10 cellular contexts compared by ENCODE assay signal in the genomic region with DNA sequence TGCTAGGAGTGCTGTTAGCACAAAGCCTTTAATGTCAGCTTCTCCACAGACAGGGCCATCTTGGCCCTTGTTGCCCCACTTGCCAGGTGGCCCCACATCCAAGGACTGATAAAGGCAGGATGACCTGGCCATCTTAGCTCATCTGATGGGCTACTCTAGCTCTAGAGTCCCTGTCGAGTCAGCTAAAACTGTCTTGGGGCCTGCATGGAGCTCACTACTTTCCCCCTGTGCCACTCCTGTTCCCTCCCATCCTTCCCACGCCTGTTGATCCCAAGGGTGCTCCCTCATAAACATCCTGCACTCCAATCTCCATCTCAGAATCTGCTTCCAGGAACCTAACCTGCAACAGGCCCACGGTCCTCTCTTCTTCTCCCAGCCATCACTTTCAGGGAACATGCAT. TPM values are rescaled to one million over a fixed set of nuclear protein-coding genes. Genes with fewer than 3 reads are reported as not detected.
DNase-seq lines count a peak whose midpoint lies in the region; ATAC-seq, FAIRE-seq and TF ChIP-seq lines count a peak whose summit lies in the region.
"Had no signal": no experiment of that assay in that cellular context is flagged by ENCODE, and none has a peak within 500 bp of the region (broad histone marks: within the 10 kb centered on the region; RNA-seq: fewer than 3 reads in every experiment).

No MANE protein-coding gene starts in this region.

- H3K4me1 ChIP-seq in kidney (ENCODE audit: control insufficient read depth in 1 of 2, insufficient read depth in 1 of 2, low read depth in 1 of 2, low read length in 2 of 2) = peaks cover 4 to 10% of the 10 kb centered on the region in 2 donors
- H3K4me1 ChIP-seq in Peyer's patch = peaks cover 0 to 26% (median 8%) of the 10 kb centered on the region in 4 donors

- H3K9me3 Mint-ChIP-seq in activated CD4-positive, alpha-beta T cell treated with anti-CD3 and anti-CD28 coated beads for 36 hours (ENCODE audit: low read depth) = peaks cover 3% of the 10 kb centered on the region
- H3K9me3 Mint-ChIP-seq in activated CD4-positive, alpha-beta memory T cell treated with anti-CD3 and anti-CD28 coated beads, Interleukin-2, amount 10 ng/mL, durations not matched to agents 7 days and 5 days = no peaks in the 10 kb centered on the region
- H3K9me3 Mint-ChIP-seq in stimulated activated naive CD8-positive, alpha-beta T cell treated with anti-CD3 and anti-CD28 coated beads, Interleukin-15, Interleukin-2, amounts not matched to agents 100 ng/mL and 50 ng/mL, for 24 hours = no peaks in the 10 kb centered on the region

- H3K27ac Mint-ChIP-seq in activated CD4-positive, alpha-beta T cell treated with anti-CD3 and anti-CD28 coated beads for 36 hours = peak overlapping the region; percentile 83
- H3K27ac Mint-ChIP-seq in activated CD4-positive, alpha-beta memory T cell treated with anti-CD3 and anti-CD28 coated beads, Interleukin-2, amount 10 ng/mL, durations not matched to agents 7 days and 5 days = peak overlapping the region; percentile 77
- H3K27ac Mint-ChIP-seq in stimulated activated naive CD8-positive, alpha-beta T cell treated with anti-CD3 and anti-CD28 coated beads, Interleukin-15, Interleukin-2, amounts not matched to agents 100 ng/mL and 50 ng/mL, for 24 hours = peak overlapping the region; percentile 85

- peaks cover 15% of the 10 kb centered on the region for H3K36me3 Mint-ChIP-seq in activated CD4-positive, alpha-beta T cell treated with anti-CD3 and anti-CD28 coated beads for 36 hours (ENCODE audit: low read depth)
- peaks cover 30% of the 10 kb centered on the region for H3K36me3 Mint-ChIP-seq in activated CD4-positive, alpha-beta memory T cell treated with anti-CD3 and anti-CD28 coated beads, Interleukin-2, amount 10 ng/mL, durations not matched to agents 7 days and 5 days (ENCODE audit: low read depth)
- H3K36me3 Mint-ChIP-seq in stimulated activated naive CD8-positive, alpha-beta T cell treated with anti-CD3 and anti-CD28 coated beads, Interleukin-15, Interleukin-2, amounts not matched to agents 100 ng/mL and 50 ng/mL, for 24 hours (ENCODE audit: low read depth) = peaks cover 8% of the 10 kb centered on the region

- FAIRE-seq in kidney (lab: Jason Lieb, UNC) (no peak), urothelium cell line (lab: Jason Lieb, UNC) (no peak)

- peak; percentile 5 for DNase-seq in activated CD4-positive, alpha-beta T cell treated with anti-CD3 and anti-CD28 coated beads for 36 hours
- no peak for DNase-seq in activated CD4-positive, alpha-beta T cell treated with anti-CD3 and anti-CD28 coated beads for 1 hour
- no peak for DNase-seq in activated CD4-positive, alpha-beta memory T cell treated with anti-CD3 and anti-CD28 coated beads, Interleukin-2, amount 10 ng/mL, durations not matched to agents 7 days and 5 days
- DNase-seq in kidney (no peak), Peyer's patch (no peak), urothelium cell line (ENCODE audit: low spot score) (no peak), HuH-7.5 (ENCODE audit: low spot score) (no peak)

- POLR2A ChIA-PET in activated CD4-positive, alpha-beta T cell treated with anti-CD3 and anti-CD28 coated beads for 36 hours (lab: Charles Lee) = interaction anchor here (1.0 kb wide), 1 partner anchor 49 kb away, joined by 4 read pairs; the partner anchor contains the start of gene TUT4
- POLR2A ChIA-PET in activated CD4-positive, alpha-beta memory T cell treated with anti-CD3 and anti-CD28 coated beads, Interleukin-2, amount 10 ng/mL, durations not matched to agents 7 days and 5 days (lab: Charles Lee) = interaction anchor here (0.8 to 2.0 kb wide), 12 partner anchors 9 to 241 kb away, joined by 3 to 16 read pairs (median 6); partner anchors contain the start of genes ORC1, PRPF38A, SHISAL2A and TUT4

- H3K4me1 Mint-ChIP-seq in activated CD4-positive, alpha-beta T cell treated with anti-CD3 and anti-CD28 coated beads for 36 hours = peaks cover 40% of the 10 kb centered on the region
- peaks cover 35% of the 10 kb centered on the region for H3K4me1 Mint-ChIP-seq in activated CD4-positive, alpha-beta memory T cell treated with anti-CD3 and anti-CD28 coated beads, Interleukin-2, amount 10 ng/mL, durations not matched to agents 7 days and 5 days
- peaks cover 37% of the 10 kb centered on the region for H3K4me1 Mint-ChIP-seq in stimulated activated naive CD8-positive, alpha-beta T cell treated with anti-CD3 and anti-CD28 coated beads, Interleukin-15, Interleukin-2, amounts not matched to agents 100 ng/mL and 50 ng/mL, for 24 hours (ENCODE audit: low read depth)

- H3K9me3 ChIP-seq in kidney (ENCODE audit: control insufficient read depth in 1 of 2, low read length in 2 of 2) (no peaks in the 10 kb centered on the region), Peyer's patch (no peaks in the 10 kb centered on the region)
- H3K9me3 ChIP-seq: neutrophil had no signal

- TF ChIP-seq POLR2A in Peyer's patch (IDR thresholded peaks at IDR 0.05) = no peak

- H3K27me3 ChIP-seq in Peyer's patch = no peaks in the 10 kb centered on the region
- H3K27me3 ChIP-seq: neutrophil had no signal

- ATAC-seq in activated CD4-positive, alpha-beta T cell treated with anti-CD3 and anti-CD28 coated beads for 36 hours = no peak

- H3K4me3 ChIP-seq in kidney (ENCODE audit: low read length in 2 of 2) = peak overlapping the region; percentile 37 to 61
- peak overlapping the region in 2 of 4 donors; percentile 62 to 63 for H3K4me3 ChIP-seq in Peyer's patch

- intact Hi-C loops in activated CD4-positive, alpha-beta T cell treated with anti-CD3 and anti-CD28 coated beads for 36 hours (cut with DNase I, micrococcal nuclease) = loop anchor here in 1 of 2 experiments (5.0 kb wide), 1 partner anchor 49 kb away; the partner anchor contains the start of gene TUT4
- intact Hi-C loops in kidney (cut with DNase I) = no loop called here

- CTCF ChIA-PET in activated CD4-positive, alpha-beta T cell treated with anti-CD3 and anti-CD28 coated beads for 36 hours (lab: Charles Lee) = interaction anchor here (0.8 to 1.6 kb wide), 3 partner anchors 48 to 196 kb away, joined by 4 to 6 read pairs (median 4); partner anchors contain the start of gene TUT4
- CTCF ChIA-PET in activated CD4-positive, alpha-beta memory T cell treated with anti-CD3 and anti-CD28 coated beads, Interleukin-2, amount 10 ng/mL, durations not matched to agents 7 days and 5 days (lab: Charles Lee) = interaction anchor here (1.0 to 1.4 kb wide), 2 partner anchors 14 to 84 kb away, joined by 3 read pairs; no protein-coding TSS in a partner anchor

- TF ChIP-seq CTCF in kidney (IDR thresholded peaks at IDR 0.05; ENCODE audit: borderline replicate concordance, extremely low read depth, insufficient read depth) (no peak), Peyer's patch (IDR thresholded peaks at IDR 0.05) (no peak)

- peak overlapping the region; percentile 75 for H3K4me3 Mint-ChIP-seq in activated CD4-positive, alpha-beta T cell treated with anti-CD3 and anti-CD28 coated beads for 36 hours
- H3K4me3 Mint-ChIP-seq in activated CD4-positive, alpha-beta memory T cell treated with anti-CD3 and anti-CD28 coated beads, Interleukin-2, amount 10 ng/mL, durations not matched to agents 7 days and 5 days = peak overlapping the region; percentile 75
- peak overlapping the region; percentile 77 for H3K4me3 Mint-ChIP-seq in stimulated activated naive CD8-positive, alpha-beta T cell treated with anti-CD3 and anti-CD28 coated beads, Interleukin-15, Interleukin-2, amounts not matched to agents 100 ng/mL and 50 ng/mL, for 24 hours

- H3K9ac ChIP-seq in kidney (ENCODE audit: low read length in 2 of 2) = peak overlapping the region in 1 of 2 donors; percentile 80

- no peaks in the 10 kb centered on the region for H3K27me3 Mint-ChIP-seq in activated CD4-positive, alpha-beta T cell treated with anti-CD3 and anti-CD28 coated beads for 36 hours
- no peaks in the 10 kb centered on the region for H3K27me3 Mint-ChIP-seq in activated CD4-positive, alpha-beta memory T cell treated with anti-CD3 and anti-CD28 coated beads, Interleukin-2, amount 10 ng/mL, durations not matched to agents 7 days and 5 days
- H3K27me3 Mint-ChIP-seq in stimulated activated naive CD8-positive, alpha-beta T cell treated with anti-CD3 and anti-CD28 coated beads, Interleukin-15, Interleukin-2, amounts not matched to agents 100 ng/mL and 50 ng/mL, for 24 hours = no peaks in the 10 kb centered on the region

- no peaks in the 10 kb centered on the region for H3K36me3 ChIP-seq in kidney (ENCODE audit: control insufficient read depth in 1 of 2, insufficient read depth in 2 of 2, low read length in 2 of 2)
- no peaks in the 10 kb centered on the region for H3K36me3 ChIP-seq in Peyer's patch

- H3K27ac ChIP-seq in kidney (ENCODE audit: low read depth in 2 of 2, low read length in 2 of 2) (no peak overlapping the region), Peyer's patch (peak overlapping the region in 2 of 4 donors; percentile 66 to 88)
- H3K27ac ChIP-seq: neutrophil had no signal

RNA-seq across cellular contexts. Expression of gene GPX7, which starts 0.7 kb away (rescaled TPM):
- 10 to 100 TPM; 19.0 to 23.1 TPM for total RNA-seq in activated CD4-positive, alpha-beta T cell treated with anti-CD3 and anti-CD28 coated beads for 36 hours
- total RNA-seq in activated CD4-positive, alpha-beta memory T cell treated with anti-CD3 and anti-CD28 coated beads, Interleukin-2, amount 10 ng/mL, durations not matched to agents 7 days and 5 days = 10 to 100 TPM; 21.2 to 23.5 TPM
- total RNA-seq in kidney (9.7 TPM), Peyer's patch (1 to 10 TPM in 3 of 4 donors, not detected in 1; 1.4 to 6.2 (median 2.0) TPM)
- 14.3 TPM for polyA plus RNA-seq in kidney (ENCODE audit: insufficient read depth, low read depth, low replicate concordance)

RNA-seq across cellular contexts. Expression of gene SHISAL2A, which starts 31.4 kb away (rescaled TPM):
- total RNA-seq in activated CD4-positive, alpha-beta T cell treated with anti-CD3 and anti-CD28 coated beads for 36 hours = 1 to 10 TPM; 8.1 to 9.8 TPM
- 10 to 100 TPM; 10.8 to 11.4 TPM for total RNA-seq in activated CD4-positive, alpha-beta memory T cell treated with anti-CD3 and anti-CD28 coated beads, Interleukin-2, amount 10 ng/mL, durations not matched to agents 7 days and 5 days
- total RNA-seq in kidney = 2.5 TPM
- polyA plus RNA-seq in kidney (ENCODE audit: insufficient read depth, low read depth, low replicate concordance) = not detected
- total RNA-seq in Peyer's patch = 1 to 10 TPM in 2 of 4 donors, under 1 TPM in 1, not detected in 1; 0.88 to 7.4 (median 1.7) TPM
- polyA plus RNA-seq: AG04450 had no signal

RNA-seq across cellular contexts. Expression of gene TUT4, which starts 48.6 kb away (rescaled TPM):
- 10 to 100 TPM; 61.6 to 71.7 TPM for total RNA-seq in activated CD4-positive, alpha-beta T cell treated with anti-CD3 and anti-CD28 coated beads for 36 hours
- total RNA-seq in activated CD4-positive, alpha-beta memory T cell treated with anti-CD3 and anti-CD28 coated beads, Interleukin-2, amount 10 ng/mL, durations not matched to agents 7 days and 5 days = 10 to 100 TPM; 68.1 to 71.8 TPM
- total RNA-seq in kidney (47.8 TPM), Peyer's patch (100 to 1,000 TPM in 1 of 4 donors, 10 to 100 TPM in 3; 22.1 to 212 (median 50.0) TPM)
- 19.7 TPM for polyA plus RNA-seq in kidney (ENCODE audit: insufficient read depth, low read depth, low replicate concordance)
